Comparison of ENCODE assay signal across 29 cellular contexts in genomic region chr17:13521784-13522183, GRCh38.
"Had no signal": no experiment of that assay in that cellular context is flagged by ENCODE, and none has a peak within 500 bp of the region (broad histone marks: within the 10 kb centered on the region; RNA-seq: fewer than 3 reads in every experiment).

No MANE protein-coding gene starts in this region.

- H3K27me3 ChIP-seq: left lung, ovary, right atrium auricular region, stomach, testis, thyroid gland, transverse colon, upper lobe of left lung, vagina had no signal

- H3K36me3 ChIP-seq: left lung, lower lobe of right lung, ovary, right atrium auricular region, stomach, thyroid gland, transverse colon, upper lobe of left lung, vagina had no signal

- H3K4me1 ChIP-seq: left lung, lower lobe of right lung, right atrium auricular region, stomach, testis, transverse colon, upper lobe of left lung had no signal

- H3K27ac ChIP-seq: lower lobe of right lung, ovary, right atrium auricular region, skin epidermis, stomach, testis, thyroid gland, transverse colon, upper lobe of left lung had no signal

- H3K9me3 Mint-ChIP-seq: immature natural killer cell; neural crest cell; stimulated activated naive B cell treated with anti-CD40 and anti-IgM and Interleukin-4, amounts not matched to agents 10 μg/mL and 1 μg/mL and 100 μg/mL, for 72 hours had no signal

- H3K9me3 ChIP-seq: left lung, lower lobe of right lung, ovary, right atrium auricular region, testis, thyroid gland, transverse colon, upper lobe of left lung, vagina had no signal

- H3K27me3 Mint-ChIP-seq: progenitor cell of endocrine pancreas; stimulated activated naive B cell treated with anti-CD40 and anti-IgM and Interleukin-4, amounts not matched to agents 10 μg/mL and 1 μg/mL and 100 μg/mL, for 72 hours had no signal

- H3K27ac Mint-ChIP-seq: immature natural killer cell; naive thymus-derived CD8-positive, alpha-beta T cell; nephron; progenitor cell of endocrine pancreas; stimulated activated naive B cell treated with anti-CD40 and anti-IgM and Interleukin-4, amounts not matched to agents 10 μg/mL and 1 μg/mL and 100 μg/mL, for 72 hours had no signal

- ATAC-seq: left colon; left lung; lower lobe of right lung; naive thymus-derived CD8-positive, alpha-beta T cell; sciatic nerve; stimulated activated naive B cell treated with anti-CD40 and anti-IgM and Interleukin-4, amounts not matched to agents 10 μg/mL and 1 μg/mL and 100 μg/mL, for 72 hours; stimulated activated naive CD8-positive, alpha-beta T cell treated with anti-CD3 and anti-CD28 coated beads, Interleukin-15, Interleukin-2, amounts not matched to agents 100 U/mL and 50 U/mL, for 24 hours had no signal

- H3K4me3 Mint-ChIP-seq: immature natural killer cell; naive thymus-derived CD8-positive, alpha-beta T cell; nephron; neural crest cell; stimulated activated naive B cell treated with anti-CD40 and anti-IgM and Interleukin-4, amounts not matched to agents 10 μg/mL and 1 μg/mL and 100 μg/mL, for 72 hours had no signal

- H3K4me3 ChIP-seq: left lung, lower lobe of right lung, ovary, right atrium auricular region, skin epidermis, stomach, testis, thyroid gland, transverse colon, upper lobe of left lung, vagina had no signal

- H3K4me1 Mint-ChIP-seq: immature natural killer cell; naive thymus-derived CD8-positive, alpha-beta T cell; nephron; stimulated activated naive B cell treated with anti-CD40 and anti-IgM and Interleukin-4, amounts not matched to agents 10 μg/mL and 1 μg/mL and 100 μg/mL, for 72 hours had no signal

- DNase-seq: immature natural killer cell; kidney; left colon; left lung; lower lobe of right lung; mammary epithelial cell; mesenchymal stem cell; naive thymus-derived CD8-positive, alpha-beta T cell; nucleus accumbens; ovary; stimulated activated CD4-positive, alpha-beta T cell treated with anti-CD3 and anti-CD28 coated beads, Interleukin-12 subunit alpha, Interleukin-12 subunit beta, amount 100 ng/mL, for 4 hours; stimulated activated CD4-positive, alpha-beta T cell treated with anti-CD3 and anti-CD28 coated beads, Interleukin-15, amount 100 ng/mL, for 24 hours; stimulated activated CD4-positive, alpha-beta T cell treated with anti-CD3 and anti-CD28 coated beads, Interleukin-2, amount 100 ng/mL, for 24 hours; stimulated activated CD4-positive, alpha-beta T cell treated with anti-CD3 and anti-CD28 coated beads, Interleukin-4, amount 100 ng/mL, for 1 hour; stimulated activated naive B cell treated with anti-CD40 and anti-IgM and Interleukin-4, amounts not matched to agents 10 μg/mL and 1 μg/mL and 100 μg/mL, for 72 hours; stimulated activated naive CD8-positive, alpha-beta T cell treated with anti-CD3 and anti-CD28 coated beads, Interleukin-15, Interleukin-2, amounts not matched to agents 100 U/mL and 50 U/mL, for 24 hours; stomach; testis; thyroid gland; transverse colon; upper lobe of left lung had no signal

- H3K36me3 Mint-ChIP-seq: immature natural killer cell; naive thymus-derived CD8-positive, alpha-beta T cell; stimulated activated naive B cell treated with anti-CD40 and anti-IgM and Interleukin-4, amounts not matched to agents 10 μg/mL and 1 μg/mL and 100 μg/mL, for 72 hours had no signal

- FAIRE-seq: islet of Langerhans, kidney had no signal
